9 cellular contexts compared by ENCODE assay signal in genomic region chr20:36155629-36155971, GRCh38. TPM values are rescaled to one million over a fixed set of nuclear protein-coding genes. Genes with fewer than 3 reads are reported as not detected.
DNase-seq lines count a peak whose midpoint lies in the region; ATAC-seq and TF ChIP-seq lines count a peak whose summit lies in the region.
"Had no signal": no experiment of that assay in that cellular context is flagged by ENCODE, and none has a peak within 500 bp of the region (broad histone marks: within the 10 kb centered on the region; RNA-seq: fewer than 3 reads in every experiment).

No MANE protein-coding gene starts in this region.

- H4K20me1 ChIP-seq in GM23338 (replicated peaks; ENCODE audit: insufficient read depth) (peaks cover 7% of the 10 kb centered on the region; the same call in 1 of the 2 replicates), smooth muscle cell (ENCODE audit: low read depth) (peaks cover 45% of the 10 kb centered on the region)

- H3K36me3 ChIP-seq in GM23338 (ENCODE audit: insufficient read depth): no peaks in the 10 kb centered on the region
- no peaks in the 10 kb centered on the region for H3K36me3 ChIP-seq in iPS-18a (ENCODE audit: control insufficient read depth, low read depth, low read length)
- H3K36me3 ChIP-seq in smooth muscle cell (ENCODE audit: low read depth): no peaks in the 10 kb centered on the region

- H3K27ac ChIP-seq in GM23338 (ENCODE audit: low read depth) (no peak overlapping the region), iPS-18a (ENCODE audit: low read length) (no peak overlapping the region), smooth muscle cell (ENCODE audit: low read depth) (no peak overlapping the region)

- no peak overlapping the region for H3K9ac ChIP-seq in iPS-18a (ENCODE audit: low read length)
- no peak overlapping the region for H3K9ac ChIP-seq in smooth muscle cell (ENCODE audit: low read depth)

- peak overlapping the region; percentile 77 for H3K4me3 Mint-ChIP-seq in GM23338
- peak overlapping the region; percentile 47 for H3K4me3 Mint-ChIP-seq in activated T-helper 17 cell treated with anti-CD3 and anti-CD28 coated beads, Interleukin-2, amount 50 U/mL, for 72 hours

- H3F3A ChIP-seq in GM23338 (replicated peaks; ENCODE audit: low read depth) (no peaks in the 10 kb centered on the region), smooth muscle cell (ENCODE audit: low read depth) (no peaks in the 10 kb centered on the region)

- H3K36me3 Mint-ChIP-seq in GM23338 (ENCODE audit: low read depth): no peaks in the 10 kb centered on the region
- H3K36me3 Mint-ChIP-seq in activated T-helper 17 cell treated with anti-CD3 and anti-CD28 coated beads, Interleukin-2, amount 50 U/mL, for 72 hours (ENCODE audit: low read depth): no peaks in the 10 kb centered on the region

- H3K9me3 Mint-ChIP-seq in GM23338: no peaks in the 10 kb centered on the region
- no peaks in the 10 kb centered on the region for H3K9me3 Mint-ChIP-seq in activated T-helper 17 cell treated with anti-CD3 and anti-CD28 coated beads, Interleukin-2, amount 50 U/mL, for 72 hours

- H3K4me3 ChIP-seq in GM23338 (peak overlapping the region; percentile 86), iPS-18a (ENCODE audit: low read length) (peak overlapping the region; percentile 73), smooth muscle cell (peak overlapping the region; percentile 85)

- H3K9me2 ChIP-seq in GM23338 (ENCODE audit: insufficient read depth): no peaks in the 10 kb centered on the region

- H3K27ac Mint-ChIP-seq in GM23338: no peak overlapping the region
- H3K27ac Mint-ChIP-seq in activated T-helper 17 cell treated with anti-CD3 and anti-CD28 coated beads, Interleukin-2, amount 50 U/mL, for 72 hours: no peak overlapping the region

- H3K4me2 ChIP-seq in GM23338 (peak overlapping the region; percentile 91), smooth muscle cell (peak overlapping the region; percentile 98)

- H3K9me3 ChIP-seq in iPS-18a (ENCODE audit: control insufficient read depth, low read depth, low read length): no peaks in the 10 kb centered on the region
- no peaks in the 10 kb centered on the region for H3K9me3 ChIP-seq in smooth muscle cell (replicated peaks; ENCODE audit: low read depth)

- no peak for DNase-seq in GM23338 (ENCODE audit: low spot score)
- no peak for DNase-seq in smooth muscle cell (lab: John Stamatoyannopoulos, UW; ENCODE audit: unreplicated experiment)
- DNase-seq in NCI-H2029 treated with DMSO at 0.1 percent for 48 hours (lab: John Stamatoyannopoulos, UW): no peak
- DNase-seq in cortex of kidney (lab: John Stamatoyannopoulos, UW): no peak
- DNase-seq: small intestine; stimulated activated CD8-positive, alpha-beta memory T cell treated with anti-CD3 and anti-CD28 coated beads, Interleukin-4, amount 100 ng/mL, for 48 hours had no signal

- peaks cover 4% of the 10 kb centered on the region for H3K79me2 ChIP-seq in GM23338 (replicated peaks; ENCODE audit: insufficient read depth)
- peaks cover 4% of the 10 kb centered on the region for H3K79me2 ChIP-seq in smooth muscle cell (ENCODE audit: low read depth)

- H3K4me1 Mint-ChIP-seq in GM23338: peaks cover 17% of the 10 kb centered on the region
- H3K4me1 Mint-ChIP-seq in activated T-helper 17 cell treated with anti-CD3 and anti-CD28 coated beads, Interleukin-2, amount 50 U/mL, for 72 hours: no peaks in the 10 kb centered on the region

- H2AFZ ChIP-seq in GM23338: no peak overlapping the region
- no peak overlapping the region for H2AFZ ChIP-seq in smooth muscle cell (ENCODE audit: low read depth)

- ATAC-seq in GM23338 (no peak), HG03175 (IDR thresholded peaks at IDR 0.05; ENCODE audit: unreplicated experiment) (no peak)
- ATAC-seq in activated T-helper 17 cell treated with anti-CD3 and anti-CD28 coated beads, Interleukin-2, amount 50 U/mL, for 72 hours (replicated peaks): no peak

- H3K27me3 Mint-ChIP-seq in GM23338 (ENCODE audit: insufficient read depth, low read depth, poor library complexity): peaks cover 12% of the 10 kb centered on the region
- peaks cover 23% of the 10 kb centered on the region for H3K27me3 Mint-ChIP-seq in activated T-helper 17 cell treated with anti-CD3 and anti-CD28 coated beads, Interleukin-2, amount 50 U/mL, for 72 hours

- WGBS in smooth muscle cell (ENCODE audit: low lambda C conversion rate): 85% methylated on average over 8 of the region's 8 CpGs

- TF ChIP-seq CTCF in GM23338 (conservative IDR thresholded peaks at IDR 0.05; ENCODE audit: low read depth in 2 of 2): no peak
- no peak for TF ChIP-seq CTCF in smooth muscle cell (IDR thresholded peaks at IDR 0.05; ENCODE audit: borderline replicate concordance, insufficient read depth, poor library complexity, severe bottlenecking)

- peaks cover 15% of the 10 kb centered on the region for H3K4me1 ChIP-seq in GM23338 (ENCODE audit: insufficient read depth)
- peaks cover 7% of the 10 kb centered on the region for H3K4me1 ChIP-seq in iPS-18a (ENCODE audit: control insufficient read depth, low read depth, low read length)
- H3K4me1 ChIP-seq in smooth muscle cell (ENCODE audit: low read depth): peaks cover 8% of the 10 kb centered on the region

- H3K27me3 ChIP-seq in GM23338 (ENCODE audit: insufficient read depth) (no peaks in the 10 kb centered on the region), iPS-18a (ENCODE audit: control insufficient read depth, insufficient read depth, low read length) (peaks cover 13% of the 10 kb centered on the region), smooth muscle cell (ENCODE audit: low read depth) (no peaks in the 10 kb centered on the region)

TF ChIP-seq in GM23338, 12 proteins besides CTCF, POLR2A, EP300 and RAD21 (continues in another document):
- TF ChIP-seq EZH2phosphoT487 (IDR thresholded peaks at IDR 0.05; ENCODE audit: unreplicated experiment) (no peak), REST (IDR thresholded peaks at IDR 0.05; ENCODE audit: unreplicated experiment) (no peak), STAT1 (IDR thresholded peaks at IDR 0.05; ENCODE audit: unreplicated experiment) (no peak), JUNB (IDR thresholded peaks at IDR 0.05; ENCODE audit: unreplicated experiment) (no peak), NANOG (IDR thresholded peaks at IDR 0.05; ENCODE audit: borderline replicate concordance) (no peak)

RNA-seq across cellular contexts. Expression of gene EPB41L1, which starts 1.1 kb away (rescaled TPM):
- 33.1 and 48.7 TPM in 2 replicates for total RNA-seq in GM23338 (2014; rRNA removed; shearing (Covaris generic))
- polyA plus RNA-seq in GM23338 (2016; fragmentation: Nextera tagmentation; extraction: Ambion mirVana) (24.1 and 29.9 TPM in 2 replicates), smooth muscle cell (14.8 and 20.4 TPM in 2 replicates)
- total RNA-seq in activated T-helper 17 cell treated with anti-CD3 and anti-CD28 coated beads, Interleukin-2, amount 50 U/mL, for 72 hours: 1 to 10 TPM in 1 of 2 donors, under 1 TPM in 1; 0.26 to 1.0 TPM
- 18.0 and 29.4 TPM in 2 replicates for total RNA-seq in smooth muscle cell
